Comparison of ENCODE assay signal across 7 cellular contexts in genomic region chr7:20329389-20330175, GRCh38. TPM values are rescaled to one million over a fixed set of nuclear protein-coding genes. Genes with fewer than 3 reads are reported as not detected.
DNase-seq lines count a peak whose midpoint lies in the region; ATAC-seq, FAIRE-seq and TF ChIP-seq lines count a peak whose summit lies in the region.

No MANE protein-coding gene starts in this region.

- POLR2A ChIA-PET in GM10248 (lab: Yijun Ruan, JAX) = interaction anchor here (1.9 kb wide), 1 partner anchor 110 kb away, joined by 7 read pairs; no protein-coding TSS in a partner anchor

- peak overlapping the region; percentile 41 to 99 for H3K9ac ChIP-seq in kidney (ENCODE audit: low read length in 2 of 2)

- H3K27ac ChIP-seq in kidney (ENCODE audit: low read depth in 2 of 2, low read length in 2 of 2) = peak overlapping the region; percentile 98 to 99
- H3K27ac ChIP-seq in spleen = peak overlapping the region in 3 of 8 donors; percentile 14 to 22 (median 16)

- TF ChIP-seq POLR2A in spleen (IDR thresholded peaks at IDR 0.05) = no peak

- CTCF ChIA-PET in GM10248 (lab: Yijun Ruan, JAX) = interaction anchor here (0.8 to 3.0 kb wide), 15 partner anchors 11 to 576 kb away, joined by 3 to 16 read pairs (median 4); no protein-coding TSS in a partner anchor

- no peaks in the 10 kb centered on the region for H3K9me3 ChIP-seq in kidney (ENCODE audit: control insufficient read depth in 1 of 2, low read length in 2 of 2)
- no peaks in the 10 kb centered on the region for H3K9me3 ChIP-seq in spleen

- H3K4me1 ChIP-seq in kidney (ENCODE audit: control insufficient read depth in 1 of 2, insufficient read depth in 1 of 2, low read depth in 1 of 2, low read length in 2 of 2) (peaks cover 0 to 2% of the 10 kb centered on the region in 2 donors), spleen (peaks cover 0 to 33% (median 24%) of the 10 kb centered on the region in 6 donors)

- DNase-seq in GM10248 (ENCODE audit: extremely low spot score) = peak; percentile 67
- peak; percentile 95 for DNase-seq in HT-29 (ENCODE audit: low spot score)
- peak; percentile 88 for DNase-seq in RPMI7951 (ENCODE audit: low read depth)
- DNase-seq in choroid plexus epithelial cell (ENCODE audit: low read depth) = peak; percentile 70
- peak; percentile 88 for DNase-seq in kidney
- DNase-seq in spleen = peak; percentile 74

- 7 to 11% (median 9%) methylated on average over 27 of the region's 27 CpGs for WGBS in spleen, 5 donors

- TF ChIP-seq CTCF in GM10248 (IDR thresholded peaks at IDR 0.05; ENCODE audit: control extremely low read depth, extremely low read depth, low read depth, missing control alignments) (no peak), choroid plexus epithelial cell (conservative IDR thresholded peaks at IDR 0.05; ENCODE audit: low read depth, low read length) (peak; percentile 41), kidney (IDR thresholded peaks at IDR 0.05; ENCODE audit: borderline replicate concordance, extremely low read depth, insufficient read depth) (no peak), spleen (IDR thresholded peaks at IDR 0.05 in 8 of 11, conservative IDR thresholded peaks at IDR 0.05 in 3 of 11) (no peak)

- peak; percentile 68 for FAIRE-seq in kidney (lab: Jason Lieb, UNC)

- H3K4me3 ChIP-seq in choroid plexus epithelial cell (ENCODE audit: low read depth, low read length) (peak overlapping the region; percentile 71), kidney (ENCODE audit: low read length in 2 of 2) (peak overlapping the region; percentile 87 to 88), spleen (peak overlapping the region; percentile 32 to 78 (median 54))

- peak; percentile 46 for ATAC-seq in GM21528 (IDR thresholded peaks at IDR 0.05; ENCODE audit: low FRiP score, unreplicated experiment)

- intact Hi-C loops in kidney (cut with DNase I) (no loop called here), spleen (cut with DNase I; ENCODE audit: low total_unique reads) (no loop called here)

- no peaks in the 10 kb centered on the region for H3K36me3 ChIP-seq in kidney (ENCODE audit: control insufficient read depth in 1 of 2, insufficient read depth in 2 of 2, low read length in 2 of 2)
- no peaks in the 10 kb centered on the region for H3K36me3 ChIP-seq in spleen

- H3K27me3 ChIP-seq in spleen (replicated peaks in 1 of 7) = peaks cover 0 to 73% (median 32%) of the 10 kb centered on the region in 7 donors

RNA-seq across cellular contexts. Expression of gene ITGB8, which starts 1.1 kb away (rescaled TPM):
- total RNA-seq in HT-29 (2014; rRNA removed; shearing (Covaris generic)) = 24.4 and 25.4 TPM in 2 replicates
- 18.9 and 19.7 TPM in 2 replicates for total RNA-seq in RPMI7951 (2014; rRNA removed; shearing (Covaris generic))
- total RNA-seq in kidney (213 TPM), spleen (1 to 10 TPM in 1 of 7 donors, under 1 TPM in 6; 0.11 to 1.0 (median 0.38) TPM)
- polyA plus RNA-seq in kidney (ENCODE audit: insufficient read depth, low read depth, low replicate concordance) (10.3 TPM), spleen (1 to 10 TPM in 1 of 3 donors, under 1 TPM in 2; 0.11 to 1.1 (median 0.18) TPM)
